Comparison of ENCODE assay signal across 9 cellular contexts in genomic region chr5:177113566-177114424, GRCh38. TPM values are rescaled to one million over a fixed set of nuclear protein-coding genes. Genes with fewer than 3 reads are reported as not detected.
DNase-seq lines count a peak whose midpoint lies in the region; TF ChIP-seq lines count a peak whose summit lies in the region.
"Had no signal": no experiment of that assay in that cellular context is flagged by ENCODE, and none has a peak within 500 bp of the region (broad histone marks: within the 10 kb centered on the region; RNA-seq: fewer than 3 reads in every experiment).

No MANE protein-coding gene starts in this region.

- intact Hi-C loops in testis (cut with DNase I; ENCODE audit: low total_unique reads), result loop anchor here (10.0 kb wide), 1 partner anchor 191 kb away; the partner anchor contains the start of genes PRELID1 and RAB24

- no peak overlapping the region for H3K27ac ChIP-seq in testis
- H3K27ac ChIP-seq: BLaER1 had no signal

- H3K36me3 ChIP-seq in testis (ENCODE audit: low read depth, missing control alignments), result no peaks in the 10 kb centered on the region
- H3K36me3 ChIP-seq: BLaER1 had no signal

- no peaks in the 10 kb centered on the region for H3K9me3 ChIP-seq in testis

- peaks cover 20% of the 10 kb centered on the region for H3K4me1 ChIP-seq in testis

- peak; percentile 45 to 70 (median 52) for DNase-seq in NCI-H1417 (lab: John Stamatoyannopoulos, UW)
- no peak for DNase-seq in NCI-H1417 treated with DMSO at 0.1 percent for 48 hours (lab: John Stamatoyannopoulos, UW)
- peak; percentile 23 for DNase-seq in KG1 (lab: John Stamatoyannopoulos, UW)
- DNase-seq in SHP77 (lab: John Stamatoyannopoulos, UW), result peak; percentile 31 to 33
- DNase-seq in activated effector memory CD4-positive, alpha-beta T cell treated with Interleukin-2 at 50 U/mL for 16 hours, result peak; percentile 67
- DNase-seq in fibroblast of villous mesenchyme (ENCODE audit: low read depth), result peak; percentile 81
- peak; percentile 35 for DNase-seq in occipital lobe (lab: John Stamatoyannopoulos, UW)
- DNase-seq in testis, result peak; percentile 86

- 20 to 21% methylated on average over 14 of the region's 14 CpGs for WGBS in testis, 2 donors

- H3K4me3 ChIP-seq in fibroblast of villous mesenchyme (ENCODE audit: low read depth, low read length) (no peak overlapping the region), testis (no peak overlapping the region)
- H3K4me3 ChIP-seq: BLaER1 had no signal

- peak; percentile 100 for TF ChIP-seq CTCF in fibroblast of villous mesenchyme (IDR thresholded peaks at IDR 0.05; ENCODE audit: insufficient read depth, low read depth, low read length)
- TF ChIP-seq CTCF in testis (IDR thresholded peaks at IDR 0.05), result peak; percentile 80 to 97 (median 97)

- TF ChIP-seq POLR2A in testis (IDR thresholded peaks at IDR 0.05), result no peak

- no peaks in the 10 kb centered on the region for H3K27me3 ChIP-seq in testis
- H3K27me3 ChIP-seq: BLaER1 had no signal

RNA-seq across cellular contexts. Expression of gene NSD1, which starts 19.8 kb away (rescaled TPM):
- total RNA-seq in fibroblast of villous mesenchyme (59.3 and 70.0 TPM in 2 replicates), occipital lobe (89.8 TPM), testis (10 to 100 TPM; 71.2 to 86.6 TPM)
- polyA plus RNA-seq in testis (ENCODE audit: insufficient read depth, low read depth, low replicate concordance), result 66.0 TPM

RNA-seq across cellular contexts. Expression of gene FGFR4, which starts 27.1 kb away (rescaled TPM):
- total RNA-seq in fibroblast of villous mesenchyme (0.64 and 1.3 TPM in 2 replicates), occipital lobe (1.6 TPM), testis (10 to 100 TPM in 1 of 2 donors, 1 to 10 TPM in 1; 9.7 to 10.3 TPM)
- polyA plus RNA-seq in testis (ENCODE audit: insufficient read depth, low read depth, low replicate concordance), result 7.8 TPM
